In genomic region chr2:239047420-239047819, GRCh38 we compare ENCODE assay signal across 14 cellular contexts.
A peak's percentile ranks its signal among the peaks of the same experiment; 100 is the strongest.
DNase-seq lines count a peak whose midpoint lies in the region; ATAC-seq and TF ChIP-seq lines count a peak whose summit lies in the region.
"Had no signal": no experiment of that assay in that cellular context is flagged by ENCODE, and none has a peak within 500 bp of the region (broad histone marks: within the 10 kb centered on the region; RNA-seq: fewer than 3 reads in every experiment).

No MANE protein-coding gene starts in this region.

- no peak for TF ChIP-seq CTCF in natural killer cell (IDR thresholded peaks at IDR 0.05)
- no peak for TF ChIP-seq CTCF in psoas muscle (IDR thresholded peaks at IDR 0.05)

- no peak for DNase-seq in activated naive CD8-positive, alpha-beta T cell treated with anti-CD3 and anti-CD28 coated beads, Interleukin-2, amount 10 ng/mL, durations not matched to agents 7 days and 5 days
- DNase-seq in activated naive CD8-positive, alpha-beta T cell treated with anti-CD3 and anti-CD28 coated beads, Interleukin-2, amount 50 U/mL, for 24 hours: no peak
- peak; percentile 51 for DNase-seq in natural killer cell treated with Interleukin-12 subunit alpha and Interleukin-12 subunit beta and Interleukin-15 and Interleukin-18, amount 100 ng/mL, for 72 hours (ENCODE audit: low spot score)
- DNase-seq in natural killer cell (no peak), psoas muscle (no peak), aorta (peak in 1 of 2 donors; percentile 70), NCI-H748 (lab: John Stamatoyannopoulos, UW; ENCODE audit: unreplicated experiment) (no peak), NCI-H69 (lab: John Stamatoyannopoulos, UW) (no peak)
- DNase-seq: 8988T; CD4-positive, alpha-beta T cell; DMS79; EL; GM23248 had no signal

- peaks cover 2% of the 10 kb centered on the region for H3K4me1 Mint-ChIP-seq in activated naive CD8-positive, alpha-beta T cell treated with anti-CD3 and anti-CD28 coated beads, Interleukin-2, amount 10 ng/mL, durations not matched to agents 7 days and 5 days
- no peaks in the 10 kb centered on the region for H3K4me1 Mint-ChIP-seq in activated naive CD8-positive, alpha-beta T cell treated with anti-CD3 and anti-CD28 coated beads, Interleukin-2, amount 50 U/mL, for 24 hours
- H3K4me1 Mint-ChIP-seq in natural killer cell treated with Interleukin-12 subunit alpha and Interleukin-12 subunit beta and Interleukin-15 and Interleukin-18, amount 100 ng/mL, for 72 hours (ENCODE audit: low read depth in 2 of 2): peaks cover 0 to 3% of the 10 kb centered on the region in 2 donors
- peaks cover 0 to 5% of the 10 kb centered on the region in 2 donors for H3K4me1 Mint-ChIP-seq in natural killer cell

- H3K4me3 ChIP-seq in psoas muscle: no peak overlapping the region
- H3K4me3 ChIP-seq in aorta (ENCODE audit: low read length in 2 of 2): no peak overlapping the region
- H3K4me3 ChIP-seq: BLaER1 treated with 17β-estradiol and CSF1 and Interleukin-3, amounts not matched to agents 10 nM and 100 nM; GM23248 had no signal

- no peaks in the 10 kb centered on the region for H3K9me3 Mint-ChIP-seq in activated naive CD8-positive, alpha-beta T cell treated with anti-CD3 and anti-CD28 coated beads, Interleukin-2, amount 10 ng/mL, durations not matched to agents 7 days and 5 days
- no peaks in the 10 kb centered on the region for H3K9me3 Mint-ChIP-seq in activated naive CD8-positive, alpha-beta T cell treated with anti-CD3 and anti-CD28 coated beads, Interleukin-2, amount 50 U/mL, for 24 hours
- no peaks in the 10 kb centered on the region for H3K9me3 Mint-ChIP-seq in natural killer cell treated with Interleukin-12 subunit alpha and Interleukin-12 subunit beta and Interleukin-15 and Interleukin-18, amount 100 ng/mL, for 72 hours
- H3K9me3 Mint-ChIP-seq in natural killer cell: no peaks in the 10 kb centered on the region
- H3K9me3 Mint-ChIP-seq: CD4-positive, alpha-beta T cell had no signal

- H3K4me1 ChIP-seq in psoas muscle: no peaks in the 10 kb centered on the region
- H3K4me1 ChIP-seq in aorta (ENCODE audit: control insufficient read depth in 1 of 2, insufficient read depth in 2 of 2, low read length in 2 of 2): no peaks in the 10 kb centered on the region

- H3K36me3 ChIP-seq in psoas muscle (ENCODE audit: insufficient read depth in 1 of 2, low read depth in 1 of 2) (peaks cover 0 to 25% of the 10 kb centered on the region in 2 donors), aorta (ENCODE audit: control insufficient read depth in 1 of 2, insufficient read depth in 2 of 2, low read length in 1 of 2) (no peaks in the 10 kb centered on the region)

- no peak overlapping the region for H3K27ac Mint-ChIP-seq in activated naive CD8-positive, alpha-beta T cell treated with anti-CD3 and anti-CD28 coated beads, Interleukin-2, amount 10 ng/mL, durations not matched to agents 7 days and 5 days
- no peak overlapping the region for H3K27ac Mint-ChIP-seq in activated naive CD8-positive, alpha-beta T cell treated with anti-CD3 and anti-CD28 coated beads, Interleukin-2, amount 50 U/mL, for 24 hours
- H3K27ac Mint-ChIP-seq in natural killer cell treated with Interleukin-12 subunit alpha and Interleukin-12 subunit beta and Interleukin-15 and Interleukin-18, amount 100 ng/mL, for 72 hours: no peak overlapping the region
- no peak overlapping the region for H3K27ac Mint-ChIP-seq in natural killer cell
- H3K27ac Mint-ChIP-seq: CD4-positive, alpha-beta T cell had no signal

- no peak overlapping the region for H3K27ac ChIP-seq in psoas muscle
- H3K27ac ChIP-seq in aorta (ENCODE audit: low read depth in 1 of 2, low read length in 2 of 2): no peak overlapping the region
- H3K27ac ChIP-seq: BLaER1 treated with 17β-estradiol and CSF1 and Interleukin-3, amounts not matched to agents 10 nM and 100 nM; GM23248 had no signal

- H3K9me3 ChIP-seq in psoas muscle: no peaks in the 10 kb centered on the region
- H3K9me3 ChIP-seq in aorta (ENCODE audit: control insufficient read depth, low read length): no peaks in the 10 kb centered on the region

- 84 to 100% (median 93%) methylated on average over 8 of the region's 8 CpGs for WGBS in psoas muscle, 3 donors
- WGBS in aorta, 2 donors: 93 to 95% methylated on average over 8 of the region's 8 CpGs

- H3K36me3 Mint-ChIP-seq in activated naive CD8-positive, alpha-beta T cell treated with anti-CD3 and anti-CD28 coated beads, Interleukin-2, amount 10 ng/mL, durations not matched to agents 7 days and 5 days: no peaks in the 10 kb centered on the region
- peaks cover 5% of the 10 kb centered on the region for H3K36me3 Mint-ChIP-seq in activated naive CD8-positive, alpha-beta T cell treated with anti-CD3 and anti-CD28 coated beads, Interleukin-2, amount 50 U/mL, for 24 hours (ENCODE audit: low read depth)
- H3K36me3 Mint-ChIP-seq in natural killer cell treated with Interleukin-12 subunit alpha and Interleukin-12 subunit beta and Interleukin-15 and Interleukin-18, amount 100 ng/mL, for 72 hours: no peaks in the 10 kb centered on the region
- H3K36me3 Mint-ChIP-seq in natural killer cell: no peaks in the 10 kb centered on the region

- H3K27me3 Mint-ChIP-seq in activated naive CD8-positive, alpha-beta T cell treated with anti-CD3 and anti-CD28 coated beads, Interleukin-2, amount 10 ng/mL, durations not matched to agents 7 days and 5 days: no peaks in the 10 kb centered on the region
- no peaks in the 10 kb centered on the region for H3K27me3 Mint-ChIP-seq in activated naive CD8-positive, alpha-beta T cell treated with anti-CD3 and anti-CD28 coated beads, Interleukin-2, amount 50 U/mL, for 24 hours
- H3K27me3 Mint-ChIP-seq in natural killer cell treated with Interleukin-12 subunit alpha and Interleukin-12 subunit beta and Interleukin-15 and Interleukin-18, amount 100 ng/mL, for 72 hours: no peaks in the 10 kb centered on the region
- H3K27me3 Mint-ChIP-seq in natural killer cell (ENCODE audit: low read depth in 2 of 2): no peaks in the 10 kb centered on the region
- H3K27me3 Mint-ChIP-seq: CD4-positive, alpha-beta T cell had no signal

- H3K27me3 ChIP-seq in psoas muscle (ENCODE audit: insufficient read depth in 3 of 3, low read length in 2 of 3): no peaks in the 10 kb centered on the region
- no peaks in the 10 kb centered on the region for H3K27me3 ChIP-seq in aorta (ENCODE audit: control insufficient read depth in 1 of 2, insufficient read depth in 2 of 2, low read length in 1 of 2)
- H3K27me3 ChIP-seq: BLaER1 treated with 17β-estradiol and CSF1 and Interleukin-3, amounts not matched to agents 10 nM and 100 nM had no signal

- no peak overlapping the region for H3K4me3 Mint-ChIP-seq in activated naive CD8-positive, alpha-beta T cell treated with anti-CD3 and anti-CD28 coated beads, Interleukin-2, amount 10 ng/mL, durations not matched to agents 7 days and 5 days
- no peak overlapping the region for H3K4me3 Mint-ChIP-seq in activated naive CD8-positive, alpha-beta T cell treated with anti-CD3 and anti-CD28 coated beads, Interleukin-2, amount 50 U/mL, for 24 hours
- H3K4me3 Mint-ChIP-seq in natural killer cell treated with Interleukin-12 subunit alpha and Interleukin-12 subunit beta and Interleukin-15 and Interleukin-18, amount 100 ng/mL, for 72 hours: no peak overlapping the region
- H3K4me3 Mint-ChIP-seq in natural killer cell: no peak overlapping the region
- H3K4me3 Mint-ChIP-seq: CD4-positive, alpha-beta T cell had no signal

- POLR2A ChIA-PET in activated naive CD8-positive, alpha-beta T cell treated with anti-CD3 and anti-CD28 coated beads, Interleukin-2, amount 10 ng/mL, durations not matched to agents 7 days and 5 days (lab: Charles Lee): no interaction called here

- ATAC-seq in activated naive CD8-positive, alpha-beta T cell treated with anti-CD3 and anti-CD28 coated beads, Interleukin-2, amount 10 ng/mL, durations not matched to agents 7 days and 5 days (ENCODE audit: low read depth): peak; percentile 20
- ATAC-seq in activated naive CD8-positive, alpha-beta T cell treated with anti-CD3 and anti-CD28 coated beads, Interleukin-2, amount 50 U/mL, for 24 hours: no peak
- peak in 1 of 2 donors; percentile 50 for ATAC-seq in natural killer cell treated with Interleukin-12 subunit alpha and Interleukin-12 subunit beta and Interleukin-15 and Interleukin-18, amount 100 ng/mL, for 72 hours
- no peak for ATAC-seq in natural killer cell
- ATAC-seq in psoas muscle: peak; percentile 24 to 52 (median 40)
- peak; percentile 29 for ATAC-seq in aorta (ENCODE audit: low FRiP score)

- intact Hi-C loops in natural killer cell (cut with micrococcal nuclease): no loop called here
- intact Hi-C loops in psoas muscle (cut with DNase I): no loop called here
- intact Hi-C loops in aorta (cut with DNase I): no loop called here

Comparison
In these comparisons a context has a peak if more than half of its experiments do, and no peak if none do; other contexts are left out.
1. ATAC-seq: peak in activated naive CD8-positive, alpha-beta T cell treated with anti-CD3 and anti-CD28 coated beads, Interleukin-2, amount 10 ng/mL, durations not matched to agents 7 days and 5 days (single experiment), psoas muscle (4 of 4) and aorta (single experiment); none in activated naive CD8-positive, alpha-beta T cell treated with anti-CD3 and anti-CD28 coated beads, Interleukin-2, amount 50 U/mL, for 24 hours (single experiment) and natural killer cell (0 of 3).